11 cellular contexts compared by ENCODE assay signal in genomic region chr2:181348091-181348837, GRCh38.
DNase-seq lines count a peak whose midpoint lies in the region; ATAC-seq lines count a peak whose summit lies in the region.
"Had no signal": no experiment of that assay in that cellular context is flagged by ENCODE, and none has a peak within 500 bp of the region (broad histone marks: within the 10 kb centered on the region; RNA-seq: fewer than 3 reads in every experiment).

No MANE protein-coding gene starts in this region.

- peaks cover 17% of the 10 kb centered on the region for H3K4me1 Mint-ChIP-seq in activated CD8-positive, alpha-beta memory T cell treated with anti-CD3 and anti-CD28 coated beads, Interleukin-2, amount 10 ng/mL, durations not matched to agents 7 days and 5 days
- H3K4me1 Mint-ChIP-seq in stimulated activated naive CD8-positive, alpha-beta T cell treated with anti-CD3 and anti-CD28 coated beads, Interleukin-15, amount 100 ng/mL, for 72 hours = peaks cover 26% of the 10 kb centered on the region

- H3K9me2 ChIP-seq in GM23248 (ENCODE audit: insufficient read depth) = no peaks in the 10 kb centered on the region

- no peak overlapping the region for H3K4me2 ChIP-seq in GM23248 (ENCODE audit: unreplicated experiment)

- no peaks in the 10 kb centered on the region for H4K20me1 ChIP-seq in GM23248 (ENCODE audit: insufficient read depth)

- intact Hi-C loops in sciatic nerve (cut with DNase I) = no loop called here

- peaks cover 31% of the 10 kb centered on the region for H3K36me3 Mint-ChIP-seq in activated CD8-positive, alpha-beta memory T cell treated with anti-CD3 and anti-CD28 coated beads, Interleukin-2, amount 10 ng/mL, durations not matched to agents 7 days and 5 days

- H3K27ac Mint-ChIP-seq in activated CD8-positive, alpha-beta memory T cell treated with anti-CD3 and anti-CD28 coated beads, Interleukin-2, amount 10 ng/mL, durations not matched to agents 7 days and 5 days = peak overlapping the region; percentile 5
- H3K27ac Mint-ChIP-seq in stimulated activated naive CD8-positive, alpha-beta T cell treated with anti-CD3 and anti-CD28 coated beads, Interleukin-15, amount 100 ng/mL, for 72 hours = no peak overlapping the region

- H3K9ac ChIP-seq in GM23248 = no peak overlapping the region

- H3K9me3 ChIP-seq in GM23248 (ENCODE audit: low read depth) = no peaks in the 10 kb centered on the region
- H3K9me3 ChIP-seq: esophagus muscularis mucosa had no signal

- H3K9me3 Mint-ChIP-seq in activated CD8-positive, alpha-beta memory T cell treated with anti-CD3 and anti-CD28 coated beads, Interleukin-2, amount 10 ng/mL, durations not matched to agents 7 days and 5 days (ENCODE audit: low read depth) = peaks cover 6% of the 10 kb centered on the region
- peaks cover 1% of the 10 kb centered on the region in 2 donors for H3K9me3 Mint-ChIP-seq in stimulated activated naive CD8-positive, alpha-beta T cell treated with anti-CD3 and anti-CD28 coated beads, Interleukin-15, amount 100 ng/mL, for 72 hours

- no peaks in the 10 kb centered on the region for H3K4me1 ChIP-seq in GM23248 (ENCODE audit: insufficient read depth)
- H3K4me1 ChIP-seq: esophagus muscularis mucosa had no signal

- no peaks in the 10 kb centered on the region for H3K27me3 Mint-ChIP-seq in activated CD8-positive, alpha-beta memory T cell treated with anti-CD3 and anti-CD28 coated beads, Interleukin-2, amount 10 ng/mL, durations not matched to agents 7 days and 5 days
- H3K27me3 Mint-ChIP-seq in stimulated activated naive CD8-positive, alpha-beta T cell treated with anti-CD3 and anti-CD28 coated beads, Interleukin-15, amount 100 ng/mL, for 72 hours = no peaks in the 10 kb centered on the region

- CTCF ChIA-PET in activated CD8-positive, alpha-beta memory T cell treated with anti-CD3 and anti-CD28 coated beads, Interleukin-2, amount 10 ng/mL, durations not matched to agents 7 days and 5 days (lab: Charles Lee) = interaction anchor here (0.7 kb wide), 1 partner anchor 45 kb away, joined by 6 read pairs; no protein-coding TSS in a partner anchor

- peak; percentile 78 for ATAC-seq in activated CD8-positive, alpha-beta memory T cell treated with anti-CD3 and anti-CD28 coated beads, Interleukin-2, amount 10 ng/mL, durations not matched to agents 7 days and 5 days
- peak; percentile 80 for ATAC-seq in HG02571 (IDR thresholded peaks at IDR 0.05; ENCODE audit: unreplicated experiment)
- peak; percentile 94 for ATAC-seq in HG03432 (IDR thresholded peaks at IDR 0.05; ENCODE audit: unreplicated experiment)
- ATAC-seq in stimulated activated naive CD8-positive, alpha-beta T cell treated with anti-CD3 and anti-CD28 coated beads, Interleukin-15, amount 100 ng/mL, for 72 hours = peak; percentile 78
- ATAC-seq in sciatic nerve = no peak

- H3K27me3 ChIP-seq in GM23248 (replicated peaks; ENCODE audit: insufficient read depth) = no peaks in the 10 kb centered on the region
- H3K27me3 ChIP-seq: esophagus muscularis mucosa had no signal

- no peak overlapping the region for H3K4me3 Mint-ChIP-seq in activated CD8-positive, alpha-beta memory T cell treated with anti-CD3 and anti-CD28 coated beads, Interleukin-2, amount 10 ng/mL, durations not matched to agents 7 days and 5 days
- no peak overlapping the region for H3K4me3 Mint-ChIP-seq in stimulated activated naive CD8-positive, alpha-beta T cell treated with anti-CD3 and anti-CD28 coated beads, Interleukin-15, amount 100 ng/mL, for 72 hours

- H3F3A ChIP-seq in GM23248 (ENCODE audit: insufficient read depth) = no peaks in the 10 kb centered on the region

- in situ Hi-C loops in GM23248 (cut with MboI) = no loop called here

- no peak overlapping the region for H3K27ac ChIP-seq in GM23248
- H3K27ac ChIP-seq: esophagus muscularis mucosa, HL-60 had no signal

- DNase-seq in activated CD8-positive, alpha-beta memory T cell treated with anti-CD3 and anti-CD28 coated beads, Interleukin-2, amount 10 ng/mL, durations not matched to agents 7 days and 5 days = no peak
- no peak for DNase-seq in activated CD8-positive, alpha-beta memory T cell treated with anti-CD3 and anti-CD28 coated beads, Interleukin-2, amount 50 U/mL, for 4 hours
- peak in 1 of 2 donors; percentile 9 for DNase-seq in stimulated activated naive CD8-positive, alpha-beta T cell treated with anti-CD3 and anti-CD28 coated beads, Interleukin-15, amount 100 ng/mL, for 72 hours
- DNase-seq in sciatic nerve (ENCODE audit: low spot score) (no peak), GM23248 (no peak)
- no peak for DNase-seq in stimulated activated CD4-positive, alpha-beta T cell treated with anti-CD3 and anti-CD28 coated beads, Interleukin-4, amount 100 ng/mL, for 24 hours
- DNase-seq: NCI-H187 had no signal

- no peak overlapping the region for H2AFZ ChIP-seq in GM23248

- H3K79me2 ChIP-seq in GM23248 (ENCODE audit: insufficient read depth) = no peaks in the 10 kb centered on the region

- no peaks in the 10 kb centered on the region for H3K36me3 ChIP-seq in GM23248 (ENCODE audit: low read depth)
- H3K36me3 ChIP-seq: esophagus muscularis mucosa had no signal

- no peak overlapping the region for H3K4me3 ChIP-seq in GM23248
- H3K4me3 ChIP-seq: esophagus muscularis mucosa had no signal
